In the genomic region with DNA sequence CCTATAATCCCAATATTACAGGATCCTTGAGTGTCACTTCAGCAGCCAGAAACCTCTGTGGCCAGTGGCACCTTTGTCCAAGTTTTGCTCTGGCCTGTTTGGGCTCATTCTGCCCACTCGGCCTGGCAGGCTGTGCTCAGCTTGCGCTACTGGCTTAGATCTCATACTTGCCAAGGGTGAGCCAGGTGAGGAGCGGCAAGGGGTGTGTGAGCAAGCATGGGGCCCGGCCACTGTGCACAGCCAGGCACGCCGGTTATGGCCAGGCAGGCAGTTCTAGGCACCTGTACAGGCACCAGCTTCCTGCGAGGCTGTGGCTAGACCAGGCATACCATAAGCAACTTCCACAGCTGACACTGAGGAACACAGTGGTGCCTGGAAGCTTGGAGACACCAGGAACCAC, we compare ENCODE assay signal across 23 cellular contexts.
"Had no signal": no experiment of that assay in that cellular context is flagged by ENCODE, and none has a peak within 500 bp of the region (broad histone marks: within the 10 kb centered on the region; RNA-seq: fewer than 3 reads in every experiment).

No MANE protein-coding gene starts in this region.

- DNase-seq: heart right ventricle; islet precursor cell; left ventricle myocardium superior; lower lobe of right lung; mesendoderm; naive B cell; natural killer cell; nephron progenitor cell; ovary; posterior cingulate gyrus; retina; right cardiac atrium; sigmoid colon; small intestine; spleen; stimulated activated CD4-positive, alpha-beta T cell treated with anti-CD3 and anti-CD28 coated beads, Interleukin-4, amount 100 ng/mL, for 24 hours; stimulated activated naive CD4-positive, alpha-beta T cell treated with Interleukin-2 at 50 U/mL for 16 hours; stimulated activated naive CD8-positive, alpha-beta T cell treated with anti-CD3 and anti-CD28 coated beads, Interleukin-15, amount 100 ng/mL, for 72 hours had no signal

- FAIRE-seq: small intestine had no signal

- ATAC-seq: left ventricle myocardium superior; natural killer cell; right cardiac atrium; stimulated activated naive CD8-positive, alpha-beta T cell treated with anti-CD3 and anti-CD28 coated beads, Interleukin-15, amount 100 ng/mL, for 72 hours had no signal

- H2AFZ ChIP-seq: hepatocyte, neural progenitor cell had no signal

- H3K4me3 ChIP-seq: heart right ventricle, hepatocyte, lower lobe of right lung, neural progenitor cell, ovary, prostate gland, sigmoid colon, spleen, tibial nerve, vagina had no signal

- H3K79me2 ChIP-seq: hepatocyte had no signal

- H3K27ac ChIP-seq: heart right ventricle, hepatocyte, lower lobe of right lung, neural progenitor cell, ovary, prostate gland, sigmoid colon, spleen, tibial nerve, vagina had no signal

- H3K9ac ChIP-seq: neural progenitor cell had no signal

- H3K36me3 ChIP-seq: heart right ventricle, lower lobe of right lung, neural progenitor cell, ovary, prostate gland, sigmoid colon, spleen, tibial nerve, vagina had no signal

- H3K4me1 ChIP-seq: heart right ventricle, lower lobe of right lung, prostate gland, sigmoid colon, tibial nerve, vagina had no signal

- H3K9me3 ChIP-seq: heart right ventricle, lower lobe of right lung, ovary, prostate gland, sigmoid colon, spleen, tibial nerve, vagina had no signal

- H3K4me2 ChIP-seq: hepatocyte, neural progenitor cell had no signal

- H3K27me3 ChIP-seq: hepatocyte, neural progenitor cell, ovary, sigmoid colon, spleen, tibial nerve, vagina had no signal
